16 cellular contexts compared by ENCODE assay signal in the genomic region with DNA sequence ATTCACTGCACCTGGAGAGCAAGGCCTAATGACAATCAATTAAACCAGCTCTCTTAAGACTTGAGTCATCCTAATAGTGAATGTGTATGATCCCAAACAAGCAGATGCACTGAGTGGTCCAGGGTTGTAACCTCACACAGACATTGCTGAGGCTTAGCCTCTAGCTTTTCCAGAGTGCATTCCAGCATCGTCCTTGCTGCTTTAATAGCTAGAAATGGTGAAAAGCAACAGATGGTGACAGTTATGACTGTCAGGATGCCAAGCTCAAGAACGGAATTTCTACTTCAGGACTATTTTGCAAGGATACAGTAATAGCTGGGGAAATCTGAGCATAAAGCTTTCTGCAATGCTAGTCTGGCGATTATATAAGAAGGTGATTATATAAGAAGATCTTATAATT. TPM values are rescaled to one million over a fixed set of nuclear protein-coding genes. Genes with fewer than 3 reads are reported as not detected.
"Had no signal": no experiment of that assay in that cellular context is flagged by ENCODE, and none has a peak within 500 bp of the region (broad histone marks: within the 10 kb centered on the region; RNA-seq: fewer than 3 reads in every experiment).

No MANE protein-coding gene starts in this region.

- H3K4me1 ChIP-seq: esophagus squamous epithelium, thyroid gland had no signal

- H3K27me3 ChIP-seq: esophagus squamous epithelium, ovary, thyroid gland had no signal

- H3K36me3 Mint-ChIP-seq: naive B cell; stimulated activated memory B cell treated with anti-CD40 and anti-IgM and Interleukin-4, amounts not matched to agents 10 μg/mL and 1 μg/mL and 100 μg/mL, for 72 hours; T-cell had no signal

- H3K4me3 Mint-ChIP-seq: activated naive CD8-positive, alpha-beta T cell treated with anti-CD3 and anti-CD28 coated beads, Interleukin-2, amount 50 U/mL, for 24 hours; activated T-helper 17 cell treated with anti-CD3 and anti-CD28 coated beads, Interleukin-2, amount 50 U/mL, for 72 hours; naive B cell; stimulated activated memory B cell treated with anti-CD40 and anti-IgM and Interleukin-4, amounts not matched to agents 10 μg/mL and 1 μg/mL and 100 μg/mL, for 72 hours; T-cell had no signal

- H3K27me3 Mint-ChIP-seq: activated naive CD8-positive, alpha-beta T cell treated with anti-CD3 and anti-CD28 coated beads, Interleukin-2, amount 50 U/mL, for 24 hours; stimulated activated memory B cell treated with anti-CD40 and anti-IgM and Interleukin-4, amounts not matched to agents 10 μg/mL and 1 μg/mL and 100 μg/mL, for 72 hours; T-cell had no signal

- H3K36me3 ChIP-seq: esophagus squamous epithelium, ovary, thyroid gland had no signal

- H3K4me3 ChIP-seq: esophagus squamous epithelium, ovary, thyroid gland had no signal

- H3K9me3 Mint-ChIP-seq: activated naive CD8-positive, alpha-beta T cell treated with anti-CD3 and anti-CD28 coated beads, Interleukin-2, amount 50 U/mL, for 24 hours had no signal

- H3K27ac Mint-ChIP-seq: activated naive CD8-positive, alpha-beta T cell treated with anti-CD3 and anti-CD28 coated beads, Interleukin-2, amount 50 U/mL, for 24 hours; activated T-helper 17 cell treated with anti-CD3 and anti-CD28 coated beads, Interleukin-2, amount 50 U/mL, for 72 hours; naive B cell; stimulated activated memory B cell treated with anti-CD40 and anti-IgM and Interleukin-4, amounts not matched to agents 10 μg/mL and 1 μg/mL and 100 μg/mL, for 72 hours; T-cell had no signal

- DNase-seq: activated CD4-positive, alpha-beta T cell treated with anti-CD3 and anti-CD28 coated beads, Interleukin-2, amount 50 U/mL, for 4 hours; activated CD4-positive, CD25-positive, alpha-beta regulatory T cell treated with anti-CD3 and anti-CD28 coated beads, Interleukin-2, amount 50 U/mL, for 72 hours; activated naive CD4-positive, alpha-beta T cell treated with Interleukin-2 at 50 U/mL for 16 hours; activated naive CD8-positive, alpha-beta T cell treated with anti-CD3 and anti-CD28 coated beads, Interleukin-2, amount 50 U/mL, for 24 hours; esophagus squamous epithelium; islet precursor cell; midbrain; naive B cell; ovary; stimulated activated CD4-positive, alpha-beta T cell treated with anti-CD3 and anti-CD28 coated beads, Interleukin-2, amount 100 ng/mL, for 48 hours; T-cell; T-helper 9 cell; thyroid gland had no signal

- ATAC-seq: activated naive CD8-positive, alpha-beta T cell treated with anti-CD3 and anti-CD28 coated beads, Interleukin-2, amount 50 U/mL, for 24 hours; activated T-helper 17 cell treated with anti-CD3 and anti-CD28 coated beads, Interleukin-2, amount 50 U/mL, for 72 hours; stimulated activated memory B cell treated with anti-CD40 and anti-IgM and Interleukin-4, amounts not matched to agents 10 μg/mL and 1 μg/mL and 100 μg/mL, for 72 hours; T-cell had no signal

- H3K27ac ChIP-seq: esophagus squamous epithelium, ovary, thyroid gland had no signal

- H3K4me1 Mint-ChIP-seq: activated naive CD8-positive, alpha-beta T cell treated with anti-CD3 and anti-CD28 coated beads, Interleukin-2, amount 50 U/mL, for 24 hours; activated T-helper 17 cell treated with anti-CD3 and anti-CD28 coated beads, Interleukin-2, amount 50 U/mL, for 72 hours; naive B cell; stimulated activated memory B cell treated with anti-CD40 and anti-IgM and Interleukin-4, amounts not matched to agents 10 μg/mL and 1 μg/mL and 100 μg/mL, for 72 hours; T-cell had no signal

- H3K9me3 ChIP-seq: esophagus squamous epithelium, ovary, thyroid gland had no signal

RNA-seq across cellular contexts. Expression of a gene that starts 34.6 kb away (rescaled TPM):
- total RNA-seq: activated T-helper 17 cell treated with anti-CD3 and anti-CD28 coated beads, Interleukin-2, amount 50 U/mL, for 72 hours; lung microvascular endothelial cell; T-cell had no signal
